ENCODE assay signal across 24 cellular contexts in genomic region chr6:89264296-89264695, GRCh38. TPM values are rescaled to one million over a fixed set of nuclear protein-coding genes. Genes with fewer than 3 reads are reported as not detected.
"Had no signal": no experiment of that assay in that cellular context is flagged by ENCODE, and none has a peak within 500 bp of the region (broad histone marks: within the 10 kb centered on the region; RNA-seq: fewer than 3 reads in every experiment).

No MANE protein-coding gene starts in this region.

- H3K4me3 Mint-ChIP-seq: IgD-negative memory B cell had no signal

- DNase-seq: Kasumi-1, MM.1S, MV-4-11, NCI-H1048, NCI-H1105, NCI-H1417, NCI-H1436 treated with DMSO at 0.1 percent for 48 hours, NCI-H1694 treated with DMSO at 0.1 percent for 48 hours, NCI-H1930, NCI-H2081, NCI-H2107, NCI-H2227 treated with DMSO at 0.1 percent for 48 hours, NCI-H524, NCI-H526 treated with DMSO at 0.1 percent for 48 hours, NCI-H774, Right ventricle myocardium superior, RPMI8226, SIG-M5 had no signal

- H3K9me3 Mint-ChIP-seq: IgD-negative memory B cell had no signal

- ATAC-seq: K562 had no signal

- H3K27ac Mint-ChIP-seq: IgD-negative memory B cell had no signal

RNA-seq across cellular contexts. Expression of gene GABRR1, which starts 47.1 kb away (rescaled TPM):
- total RNA-seq: HT1080, K562, M059J, NCI-H460, Right ventricle myocardium superior, SJSA1 had no signal

RNA-seq across cellular contexts. Expression of gene GABRR2, which starts 50.8 kb away (rescaled TPM):
- total RNA-seq: HT1080, K562, NCI-H460, SJSA1 had no signal
